ENCODE assay signal across 10 cellular contexts in genomic region chr11:30282289-30282631, GRCh38. TPM values are rescaled to one million over a fixed set of nuclear protein-coding genes. Genes with fewer than 3 reads are reported as not detected.
A peak's percentile ranks its signal among the peaks of the same experiment; 100 is the strongest.
DNase-seq lines count a peak whose midpoint lies in the region; ATAC-seq, FAIRE-seq and TF ChIP-seq lines count a peak whose summit lies in the region.
"Had no signal": no experiment of that assay in that cellular context is flagged by ENCODE, and none has a peak within 500 bp of the region (broad histone marks: within the 10 kb centered on the region; RNA-seq: fewer than 3 reads in every experiment).

No MANE protein-coding gene starts in this region.

- no peaks in the 10 kb centered on the region for H3K36me3 ChIP-seq in suprapubic skin
- no peaks in the 10 kb centered on the region for H3K36me3 ChIP-seq in endodermal cell (ENCODE audit: control insufficient read depth, insufficient read depth, low read length)
- H3K36me3 ChIP-seq: neutrophil, SJSA1 had no signal

- 56% methylated on average over 3 of the region's 3 CpGs for WGBS in suprapubic skin
- 80 to 85% methylated on average over 1 to 3 of the region's 3 CpGs for WGBS in endodermal cell (ENCODE audit: insufficient coverage in 1 of 2, insufficient read length in 1 of 2), 2 experiments

- no peak overlapping the region for H3K4me3 ChIP-seq in suprapubic skin
- no peak overlapping the region for H3K4me3 ChIP-seq in endodermal cell (ENCODE audit: low read length)
- H3K4me3 ChIP-seq: SJSA1 had no signal

- H3K36me3 Mint-ChIP-seq in central memory CD8-positive, alpha-beta T cell (ENCODE audit: insufficient read depth): no peaks in the 10 kb centered on the region
- no peaks in the 10 kb centered on the region for H3K36me3 Mint-ChIP-seq in endodermal cell (ENCODE audit: low read depth)

- H3K27me3 ChIP-seq in suprapubic skin (no peaks in the 10 kb centered on the region), endodermal cell (ENCODE audit: control insufficient read depth, insufficient read depth, low read length, poor library complexity, severe bottlenecking) (no peaks in the 10 kb centered on the region)
- H3K27me3 ChIP-seq: neutrophil, SJSA1 had no signal

- H3K27ac ChIP-seq in suprapubic skin: no peak overlapping the region
- H3K27ac ChIP-seq in endodermal cell (ENCODE audit: low read depth, low read length): no peak overlapping the region
- H3K27ac ChIP-seq: neutrophil, SJSA1 had no signal

- peak overlapping the region; percentile 66 for H3K4me3 Mint-ChIP-seq in central memory CD8-positive, alpha-beta T cell
- no peak overlapping the region for H3K4me3 Mint-ChIP-seq in endodermal cell

- no peaks in the 10 kb centered on the region for H3K27me3 Mint-ChIP-seq in central memory CD8-positive, alpha-beta T cell
- peaks cover 8% of the 10 kb centered on the region for H3K27me3 Mint-ChIP-seq in endodermal cell (ENCODE audit: insufficient read depth)

- FAIRE-seq in urothelium cell line (lab: Jason Lieb, UNC): no peak

- no peaks in the 10 kb centered on the region for H3K9me3 Mint-ChIP-seq in central memory CD8-positive, alpha-beta T cell
- no peaks in the 10 kb centered on the region for H3K9me3 Mint-ChIP-seq in endodermal cell

- TF ChIP-seq EP300 in suprapubic skin (IDR thresholded peaks at IDR 0.05): no peak

- peaks cover 26% of the 10 kb centered on the region for H3K4me1 Mint-ChIP-seq in central memory CD8-positive, alpha-beta T cell
- no peaks in the 10 kb centered on the region for H3K4me1 Mint-ChIP-seq in endodermal cell

- no peak for TF ChIP-seq CTCF in suprapubic skin (IDR thresholded peaks at IDR 0.05)
- TF ChIP-seq CTCF in endodermal cell (conservative IDR thresholded peaks at IDR 0.05): no peak

- H3K4me1 ChIP-seq in suprapubic skin: no peaks in the 10 kb centered on the region
- no peaks in the 10 kb centered on the region for H3K4me1 ChIP-seq in endodermal cell (ENCODE audit: control insufficient read depth, insufficient read depth, low read length)
- H3K4me1 ChIP-seq: SJSA1 had no signal

- no peaks in the 10 kb centered on the region for H3K9me3 ChIP-seq in suprapubic skin
- no peaks in the 10 kb centered on the region for H3K9me3 ChIP-seq in endodermal cell (ENCODE audit: control insufficient read depth, low read length)
- H3K9me3 ChIP-seq: neutrophil, SJSA1 had no signal

- no peak for TF ChIP-seq POLR2A in suprapubic skin (IDR thresholded peaks at IDR 0.05)

- H3K27ac Mint-ChIP-seq in central memory CD8-positive, alpha-beta T cell (ENCODE audit: low read depth): peak overlapping the region; percentile 5
- no peak overlapping the region for H3K27ac Mint-ChIP-seq in endodermal cell

- no peak overlapping the region for H3K9ac ChIP-seq in endodermal cell (ENCODE audit: extremely low read depth, low read length, poor library complexity, severe bottlenecking)

- ATAC-seq in GM18508 (IDR thresholded peaks at IDR 0.05; ENCODE audit: insufficient read depth, unreplicated experiment) (peak; percentile 87), GM21423 (IDR thresholded peaks at IDR 0.05; ENCODE audit: unreplicated experiment) (peak; percentile 96), HG03432 (IDR thresholded peaks at IDR 0.05; ENCODE audit: unreplicated experiment) (peak; percentile 90)
- peak; percentile 50 for ATAC-seq in central memory CD8-positive, alpha-beta T cell (replicated peaks; ENCODE audit: extremely low read depth, poor library complexity, severe bottlenecking)

- DNase-seq in central memory CD8-positive, alpha-beta T cell (ENCODE audit: low spot score in 2 of 2): no peak
- DNase-seq in medulla oblongata (ENCODE audit: extremely low spot score): no peak
- no peak for DNase-seq in suprapubic skin (ENCODE audit: low spot score in 2 of 2)
- DNase-seq in endodermal cell: no peak
- no peak for DNase-seq in urothelium cell line (ENCODE audit: low spot score)

RNA-seq across cellular contexts. Expression of gene ARL14EP, which starts 40.6 kb away (rescaled TPM):
- 10 to 100 TPM; 15.1 to 31.5 (median 20.6) TPM for total RNA-seq in suprapubic skin
- 10 to 100 TPM; 22.2 to 25.3 TPM for total RNA-seq in endodermal cell
- 25.4 TPM for polyA plus RNA-seq in endodermal cell (2013, experiment 1 of 2)
- 26.4 TPM for polyA plus RNA-seq in endodermal cell (2013, experiment 2 of 2)

RNA-seq across cellular contexts. Expression of gene FSHB, which starts 51.4 kb away (rescaled TPM):
- not detected for total RNA-seq in suprapubic skin
- total RNA-seq in endodermal cell: not detected
- not detected for polyA plus RNA-seq in endodermal cell (2013, experiment 1 of 2)
- polyA plus RNA-seq in endodermal cell (2013, experiment 2 of 2): not detected
- total RNA-seq: SJSA1 had no signal
